ENCODE assay signal across 12 cellular contexts in genomic region chr1:158011714-158012113, GRCh38. TPM values are rescaled to one million over a fixed set of nuclear protein-coding genes. Genes with fewer than 3 reads are reported as not detected.
DNase-seq lines count a peak whose midpoint lies in the region; ATAC-seq, FAIRE-seq and TF ChIP-seq lines count a peak whose summit lies in the region.
"Had no signal": no experiment of that assay in that cellular context is flagged by ENCODE, and none has a peak within 500 bp of the region (broad histone marks: within the 10 kb centered on the region; RNA-seq: fewer than 3 reads in every experiment).

No MANE protein-coding gene starts in this region.

- WGBS in aorta, 2 donors: 11 to 18% methylated on average over 4 to 5 of the region's 5 CpGs

- no peaks in the 10 kb centered on the region for H3K27me3 ChIP-seq in left ventricle myocardium inferior (ENCODE audit: low read depth)
- no peaks in the 10 kb centered on the region for H3K27me3 ChIP-seq in osteoblast (ENCODE audit: insufficient read depth, low read length)
- no peaks in the 10 kb centered on the region for H3K27me3 ChIP-seq in aorta (ENCODE audit: control insufficient read depth in 1 of 2, insufficient read depth in 2 of 2, low read length in 1 of 2)
- H3K27me3 ChIP-seq: pancreas had no signal

- no peak for ATAC-seq in Right ventricle myocardium superior (ENCODE audit: poor library complexity)
- peak; percentile 7 for ATAC-seq in aorta (ENCODE audit: low FRiP score)

- in situ Hi-C loops in G401 (cut with HindIII; ENCODE audit: low sequenced_read_pairs): no loop called here

- H3K4me2 ChIP-seq in osteoblast (ENCODE audit: insufficient read depth, low read length): peak overlapping the region; percentile 85

- H4K20me1 ChIP-seq in osteoblast (ENCODE audit: insufficient read depth, low read length): no peaks in the 10 kb centered on the region

- no peaks in the 10 kb centered on the region for H3K36me3 ChIP-seq in left ventricle myocardium inferior
- peaks cover 7% of the 10 kb centered on the region for H3K36me3 ChIP-seq in osteoblast (ENCODE audit: insufficient read depth, low read length)
- no peaks in the 10 kb centered on the region for H3K36me3 ChIP-seq in aorta (ENCODE audit: control insufficient read depth in 1 of 2, insufficient read depth in 2 of 2, low read length in 1 of 2)
- H3K36me3 ChIP-seq: pancreas had no signal

- FAIRE-seq in D721Med (lab: Jason Lieb, UNC): no peak
- FAIRE-seq: bronchial epithelial cell, pancreas had no signal

- DNase-seq in left ventricle myocardium inferior (no peak), Right ventricle myocardium superior (no peak), fibroblast of mammary gland (ENCODE audit: low read depth) (peak; percentile 30), osteoblast (ENCODE audit: insufficient read length, low spot score, missing footprints) (peak; percentile 55), aorta (peak in 1 of 2 donors; percentile 60), islet precursor cell (no peak), G401 (ENCODE audit: low spot score) (no peak), D721Med (ENCODE audit: insufficient read length, low spot score) (no peak)
- DNase-seq: hippocampal formation, NCI-H345 had no signal

- H3K4me1 ChIP-seq in left ventricle myocardium inferior (peaks cover 89% of the 10 kb centered on the region), osteoblast (ENCODE audit: insufficient read depth, low read length) (peaks cover 89% of the 10 kb centered on the region), aorta (ENCODE audit: control insufficient read depth in 1 of 2, insufficient read depth in 2 of 2, low read length in 2 of 2) (peaks cover 10 to 17% of the 10 kb centered on the region in 2 donors)

- H2AFZ ChIP-seq in osteoblast (ENCODE audit: low read length): no peak overlapping the region

- H3K4me3 ChIP-seq in left ventricle myocardium inferior (peak overlapping the region; percentile 43), fibroblast of mammary gland (ENCODE audit: control insufficient read depth, low read depth, low read length) (no peak overlapping the region), osteoblast (ENCODE audit: insufficient read depth, low read length) (peak overlapping the region; percentile 35), aorta (ENCODE audit: low read length in 2 of 2) (no peak overlapping the region)
- H3K4me3 ChIP-seq: pancreas had no signal

- H3K27ac ChIP-seq in left ventricle myocardium inferior (replicated peaks) (peak overlapping the region; percentile 89), osteoblast (ENCODE audit: low read depth, low read length) (peak overlapping the region; percentile 95), aorta (ENCODE audit: low read depth in 1 of 2, low read length in 2 of 2) (peak overlapping the region; percentile 87 to 99)

- H3K79me2 ChIP-seq in osteoblast (ENCODE audit: insufficient read depth, low read length): peaks cover 84% of the 10 kb centered on the region

- no peaks in the 10 kb centered on the region for H3K9me3 ChIP-seq in left ventricle myocardium inferior (replicated peaks)
- no peaks in the 10 kb centered on the region for H3K9me3 ChIP-seq in osteoblast (ENCODE audit: low read depth, low read length)
- no peaks in the 10 kb centered on the region for H3K9me3 ChIP-seq in aorta (ENCODE audit: control insufficient read depth, low read length)
- H3K9me3 ChIP-seq: pancreas had no signal

- intact Hi-C loops in left ventricle myocardium inferior (cut with micrococcal nuclease) (no loop called here), Right ventricle myocardium superior (cut with DNase I) (no loop called here), aorta (cut with DNase I) (no loop called here)

- TF ChIP-seq CTCF in left ventricle myocardium inferior (IDR thresholded peaks at IDR 0.05; ENCODE audit: borderline replicate concordance) (no peak), fibroblast of mammary gland (conservative IDR thresholded peaks at IDR 0.05; ENCODE audit: control insufficient read depth, insufficient read depth, low read depth, low read length) (no peak), osteoblast (IDR thresholded peaks at IDR 0.05; ENCODE audit: extremely low read depth, low read depth, low read length) (no peak), D721Med (IDR thresholded peaks at IDR 0.05; ENCODE audit: insufficient read depth, missing control alignments) (no peak)

RNA-seq across cellular contexts. Expression of gene KIRREL1, which starts 18.3 kb away (rescaled TPM):
- total RNA-seq in left ventricle myocardium inferior: 7.3 TPM
- 9.5 TPM for total RNA-seq in Right ventricle myocardium superior
- 171 and 174 TPM in 2 replicates for total RNA-seq in osteoblast
- 100 to 1,000 TPM in 1 of 2 donors, 10 to 100 TPM in 1; 96.7 to 102 TPM for total RNA-seq in aorta
- polyA plus RNA-seq in aorta: 10 to 100 TPM; 15.3 to 41.5 TPM
- 29.9 and 31.1 TPM in 2 replicates for total RNA-seq in G401 (2014; rRNA removed; shearing (Covaris generic))

Comparison
In these comparisons a context has a peak if more than half of its experiments do, and no peak if none do; other contexts are left out.
1. DNase-seq: peak in fibroblast of mammary gland (single experiment) and osteoblast (single experiment); none in left ventricle myocardium inferior (single experiment), Right ventricle myocardium superior (single experiment), islet precursor cell (single experiment), G401 (single experiment) and D721Med (single experiment).
2. H3K4me3 ChIP-seq: peak in left ventricle myocardium inferior (single experiment) and osteoblast (single experiment); none in fibroblast of mammary gland (single experiment) and aorta (0 of 2).
3. Peak in every context shown above with its lines, with median percentiles within 50 percentile points of each other: H3K27ac ChIP-seq.